In genomic region chr4:52659016-52659721, GRCh38 we compare ENCODE assay signal across 8 cellular contexts. TPM values are rescaled to one million over a fixed set of nuclear protein-coding genes. Genes with fewer than 3 reads are reported as not detected.
DNase-seq lines count a peak whose midpoint lies in the region; ATAC-seq, FAIRE-seq and TF ChIP-seq lines count a peak whose summit lies in the region.

Gene USP46, minus strand, starts transcription at chr4:52659301. Its CDS starts 151 bp downstream, at chr4:52659150.

- no peaks in the 10 kb centered on the region for H3K36me3 ChIP-seq in small intestine (ENCODE audit: control insufficient read depth in 2 of 2, insufficient read depth in 2 of 2, low read length in 2 of 2)

- peak; percentile 16; the same call in 1 of the 2 replicates for TF ChIP-seq CTCF in VCaP (conservative IDR thresholded peaks at IDR 0.05)
- no peak for TF ChIP-seq CTCF in cardiac fibroblast (IDR thresholded peaks at IDR 0.05; ENCODE audit: low read depth, low read length)

- peak within 1 kb of the TSS; percentile 93 for H3K27ac ChIP-seq in VCaP
- peak within 1 kb of the TSS; percentile 96 to 98 for H3K27ac ChIP-seq in small intestine (ENCODE audit: low read depth in 1 of 2, low read length in 1 of 2)

- no peaks in the 10 kb centered on the region for H3K9me3 ChIP-seq in small intestine (ENCODE audit: control insufficient read depth, low read depth)

- H3K4me3 ChIP-seq in cardiac fibroblast (replicated peaks in 1 of 2; ENCODE audit: low read depth in 2 of 2, low read length in 2 of 2) (peak within 1 kb of the TSS; percentile 73 to 75), small intestine (ENCODE audit: low read depth in 1 of 2, low read length in 2 of 2) (peak within 1 kb of the TSS; percentile 80 to 88)

- WGBS in small intestine, 3 donors, result 0 to 1% (median 1%) methylated on average over 27 to 90 of the region's 90 CpGs

- peaks cover 6 to 12% of the 10 kb centered on the region in 2 donors for H3K4me1 ChIP-seq in small intestine (ENCODE audit: control insufficient read depth in 2 of 2, insufficient read depth in 1 of 2, low read depth in 1 of 2, low read length in 1 of 2)

- peak; percentile 32 for DNase-seq in NCI-H82 (lab: John Stamatoyannopoulos, UW)
- no peak for DNase-seq in NCI-H82 treated with DMSO at 0.1 percent for 48 hours (lab: John Stamatoyannopoulos, UW; ENCODE audit: unreplicated experiment)
- DNase-seq in NCI-H1092 (lab: John Stamatoyannopoulos, UW), result peak; percentile 54
- DNase-seq in cardiac fibroblast (ENCODE audit: low read depth in 2 of 2), result peak; percentile 70 to 85
- DNase-seq in inferior parietal cortex (ENCODE audit: extremely low spot score), result peak; percentile 48
- peak; percentile 74 for DNase-seq in small intestine

- no peak for FAIRE-seq in small intestine (lab: Jason Lieb, UNC)

- no peaks in the 10 kb centered on the region for H3K27me3 ChIP-seq in small intestine (ENCODE audit: control insufficient read depth in 2 of 2, insufficient read depth in 2 of 2, low read length in 2 of 2)

- peak; percentile 82 for ATAC-seq in HG02623 (IDR thresholded peaks at IDR 0.05; ENCODE audit: unreplicated experiment)

RNA-seq across cellular contexts. Expression of gene USP46, which starts in this region (rescaled TPM):
- 1 to 10 TPM; 2.2 to 4.2 (median 3.1) TPM for polyA plus RNA-seq in small intestine
